ENCODE assay signal across 9 cellular contexts in genomic region chr11:123429336-123429735, GRCh38. TPM values are rescaled to one million over a fixed set of nuclear protein-coding genes. Genes with fewer than 3 reads are reported as not detected.
DNase-seq lines count a peak whose midpoint lies in the region; ATAC-seq and TF ChIP-seq lines count a peak whose summit lies in the region.
"Had no signal": no experiment of that assay in that cellular context is flagged by ENCODE, and none has a peak within 500 bp of the region (broad histone marks: within the 10 kb centered on the region; RNA-seq: fewer than 3 reads in every experiment).

No MANE protein-coding gene starts in this region.

- H2AFZ ChIP-seq in PC-3 (ENCODE audit: low read length) (no peak overlapping the region), neuronal stem cell (ENCODE audit: low read length) (peak overlapping the region; percentile 96)

- H3K4me1 ChIP-seq in PC-3 (ENCODE audit: insufficient read depth, low read length) (peaks cover 36% of the 10 kb centered on the region), neuronal stem cell (ENCODE audit: control insufficient read depth in 2 of 2, insufficient read depth in 1 of 2, low read depth in 1 of 2, low read length in 2 of 2) (peaks cover 1 to 19% of the 10 kb centered on the region in 2 donors)

- TF ChIP-seq CTCF in PC-3 (conservative IDR thresholded peaks at IDR 0.05; ENCODE audit: low read depth, low read length) = no peak

- no peak overlapping the region for H4K91ac ChIP-seq in neuronal stem cell (ENCODE audit: low read depth, low read length, poor library complexity)

- peak overlapping the region; percentile 98 for H3K9ac ChIP-seq in PC-3 (ENCODE audit: low read length)
- no peak overlapping the region for H3K9ac ChIP-seq in neuronal stem cell (ENCODE audit: low read depth, low read length, poor library complexity)

- H3K79me2 ChIP-seq in PC-3 (ENCODE audit: low read length) = peaks cover 43% of the 10 kb centered on the region

- ATAC-seq in PC-3 = no peak
- ATAC-seq in central memory CD8-positive, alpha-beta T cell (replicated peaks; ENCODE audit: extremely low read depth, poor library complexity, severe bottlenecking) = no peak
- ATAC-seq in GM21528 (IDR thresholded peaks at IDR 0.05; ENCODE audit: low FRiP score, unreplicated experiment) = no peak

- no peak overlapping the region for H4K8ac ChIP-seq in neuronal stem cell (ENCODE audit: low read depth, low read length)

- H3K27me3 ChIP-seq in PC-3 (ENCODE audit: low read length) (no peaks in the 10 kb centered on the region), neuronal stem cell (ENCODE audit: control insufficient read depth in 3 of 3, insufficient read depth in 3 of 3, low read depth in 1 of 3, low read length in 3 of 3) (peaks cover 0 to 78% (median 0%) of the 10 kb centered on the region in 3 experiments)

- H3K79me1 ChIP-seq in neuronal stem cell (ENCODE audit: low read depth, low read length) = peaks cover 13% of the 10 kb centered on the region

- DNase-seq in EH (ENCODE audit: low read depth) = peak; percentile 97
- DNase-seq in PC-3 = peak; percentile 69
- DNase-seq in central memory CD8-positive, alpha-beta T cell (ENCODE audit: low spot score in 2 of 2) = no peak
- no peak for DNase-seq in neuronal stem cell (ENCODE audit: low spot score)
- DNase-seq in inferior parietal cortex (ENCODE audit: extremely low spot score) = no peak
- DNase-seq in activated gamma-delta T cell treated with Interleukin-2 at 50 U/mL for 16 hours = no peak
- no peak for DNase-seq in NCI-H1105 treated with DMSO at 0.1 percent for 48 hours (lab: John Stamatoyannopoulos, UW)

- H3K4me2 ChIP-seq in PC-3 (ENCODE audit: low read length) (peak overlapping the region; percentile 83), neuronal stem cell (ENCODE audit: insufficient read depth, low read length, poor library complexity, severe bottlenecking) (no peak overlapping the region)

- no peak overlapping the region for H2BK5ac ChIP-seq in neuronal stem cell (ENCODE audit: low read length)

- TSS peak; percentile 21 for BruUV-seq in PC-3 (replicated peaks; lab: Mats Ljungman, UMichigan)

- intact Hi-C loops in PC-3 (cut with micrococcal nuclease) = no loop called here

- H2BK12ac ChIP-seq in neuronal stem cell (ENCODE audit: low read length) = no peak overlapping the region

- H3K4me3 Mint-ChIP-seq in central memory CD8-positive, alpha-beta T cell = peak overlapping the region; percentile 81

- H3K4me3 ChIP-seq in PC-3 (ENCODE audit: low read length) (peak overlapping the region; percentile 88; the same call in 1 of the 2 replicates), neuronal stem cell (ENCODE audit: low read length in 2 of 2) (peak overlapping the region in 1 of 2 donors; percentile 46)

- no peaks in the 10 kb centered on the region for H3K9me2 ChIP-seq in PC-3 (replicated peaks; ENCODE audit: low read length)

- H4K20me1 ChIP-seq in PC-3 (ENCODE audit: low read length) = peaks cover 10% of the 10 kb centered on the region; the same call in 1 of the 2 replicates

- H3K36me3 ChIP-seq in PC-3 (ENCODE audit: low read depth, low read length) = 0 out of 2 replicates have a peak, but pooled peaks cover 2% of the 10 kb centered on the region
- no peaks in the 10 kb centered on the region for H3K36me3 ChIP-seq in neuronal stem cell (replicated peaks in 1 of 2; ENCODE audit: control insufficient read depth in 2 of 2, insufficient read depth in 2 of 2, low read length in 2 of 2)

- CTCF ChIA-PET in PC-3 (lab: Charles Lee) = interaction anchor here (1.1 kb wide), 1 partner anchor 22 kb away, joined by 4 read pairs; no protein-coding TSS in a partner anchor

- WGBS in neuronal stem cell (ENCODE audit: extremely low coverage in 2 of 2, insufficient read length in 2 of 2, insufficient replicate concordance in 1 of 2), 2 donors = no CpG with 5 or more reads among the region's 5 CpGs

- no peak overlapping the region for H3K4ac ChIP-seq in neuronal stem cell (ENCODE audit: low read length)

- no peak overlapping the region for H3K14ac ChIP-seq in neuronal stem cell (ENCODE audit: low read length)

- no peaks in the 10 kb centered on the region for H3K9me3 ChIP-seq in PC-3 (ENCODE audit: low read length)
- H3K9me3 ChIP-seq in neuronal stem cell (replicated peaks in 1 of 2; ENCODE audit: control insufficient read depth in 2 of 2, insufficient read depth in 1 of 2, low read depth in 1 of 2, low read length in 2 of 2) = no peaks in the 10 kb centered on the region

- H3K27ac Mint-ChIP-seq in central memory CD8-positive, alpha-beta T cell (ENCODE audit: low read depth) = no peak overlapping the region

- peaks cover 4% of the 10 kb centered on the region for H3F3A ChIP-seq in PC-3 (ENCODE audit: low read length, unreplicated experiment)

- no peak overlapping the region for H2BK120ac ChIP-seq in neuronal stem cell (ENCODE audit: low read depth, low read length)

- peak overlapping the region; percentile 15 for H2BK15ac ChIP-seq in neuronal stem cell (ENCODE audit: low read length)

- no peak overlapping the region for H3K23ac ChIP-seq in neuronal stem cell (ENCODE audit: low read depth, low read length, poor library complexity)

- H3K9me3 Mint-ChIP-seq in central memory CD8-positive, alpha-beta T cell = no peaks in the 10 kb centered on the region
- H3K9me3 Mint-ChIP-seq: dendritic cell treated with granulocyte-macrophage colony-stimulating factor and Interleukin-4, amounts not matched to agents 40 ng/mL and 50 ng/mL, for 4 days had no signal

- peaks cover 4% of the 10 kb centered on the region for H3K36me3 Mint-ChIP-seq in central memory CD8-positive, alpha-beta T cell (ENCODE audit: insufficient read depth)

- H3K27me3 Mint-ChIP-seq in central memory CD8-positive, alpha-beta T cell = peaks cover 23% of the 10 kb centered on the region

- POLR2A ChIA-PET in PC-3 (lab: Charles Lee; ENCODE audit: unreplicated experiment) = no interaction called here

- peaks cover 26% of the 10 kb centered on the region for H3K4me1 Mint-ChIP-seq in central memory CD8-positive, alpha-beta T cell

- peak overlapping the region; percentile 58 for H3K18ac ChIP-seq in neuronal stem cell (ENCODE audit: low read length)

- peak overlapping the region; percentile 91 for H3K27ac ChIP-seq in PC-3 (ENCODE audit: low read length)
- peak overlapping the region; percentile 10 for H3K27ac ChIP-seq in neuronal stem cell (replicated peaks; ENCODE audit: low read length)

- H2AK5ac ChIP-seq in neuronal stem cell (ENCODE audit: low read depth, low read length) = peak overlapping the region; percentile 45

RNA-seq across cellular contexts. Expression of gene GRAMD1B, which starts 0.7 kb away (rescaled TPM):
- total RNA-seq in PC-3 (2014; rRNA removed) = 82.1 and 110 TPM in 2 replicates
- 13.1 TPM for polyA plus RNA-seq in neuronal stem cell (2013, experiment 1 of 2)
- polyA plus RNA-seq in neuronal stem cell (2013, experiment 2 of 2) = 12.8 TPM

Comparison
In these comparisons a context has a peak if more than half of its experiments do, and no peak if none do; other contexts are left out.
1. DNase-seq: peak in EH (single experiment) and PC-3 (single experiment); none in central memory CD8-positive, alpha-beta T cell (0 of 2), neuronal stem cell (single experiment), inferior parietal cortex (single experiment), activated gamma-delta T cell treated with Interleukin-2 at 50 U/mL for 16 hours (single experiment) and NCI-H1105 treated with DMSO at 0.1 percent for 48 hours (single experiment).